11 cellular contexts compared by ENCODE assay signal in the genomic region with DNA sequence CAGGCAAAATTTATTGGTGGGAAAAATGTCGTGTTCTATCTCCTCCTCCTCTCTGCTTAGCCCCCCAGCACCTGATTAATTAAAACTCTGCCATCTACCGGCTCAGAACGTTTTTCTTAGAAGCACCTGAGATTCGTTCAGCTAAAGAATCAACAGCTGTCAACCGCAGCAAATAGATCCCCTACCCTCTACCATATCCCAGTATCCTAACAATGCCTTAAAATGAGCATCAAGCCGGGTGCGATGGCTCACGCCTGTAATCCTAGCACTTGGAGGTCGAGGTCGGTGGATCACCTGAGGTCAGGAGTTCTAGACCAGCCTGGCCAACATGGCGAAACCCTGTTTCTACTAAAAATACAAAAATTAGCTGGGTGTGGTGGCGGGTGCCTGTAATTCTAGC.
DNase-seq lines count a peak whose midpoint lies in the region; ATAC-seq and TF ChIP-seq lines count a peak whose summit lies in the region.
"Had no signal": no experiment of that assay in that cellular context is flagged by ENCODE, and none has a peak within 500 bp of the region (broad histone marks: within the 10 kb centered on the region; RNA-seq: fewer than 3 reads in every experiment).

No MANE protein-coding gene starts in this region.

- no peaks in the 10 kb centered on the region for H4K20me1 ChIP-seq in H9 (ENCODE audit: control insufficient read depth, insufficient read depth, insufficient read length)
- H4K20me1 ChIP-seq in OCI-LY7 (ENCODE audit: insufficient read depth, low read length) = no peaks in the 10 kb centered on the region

- H3K4me2 ChIP-seq in H9 (ENCODE audit: insufficient read depth, insufficient read length, low read length) = no peak overlapping the region
- H3K4me2 ChIP-seq in OCI-LY7 (ENCODE audit: low read length) = no peak overlapping the region

- H3K36me3 ChIP-seq in left lung (no peaks in the 10 kb centered on the region), OCI-LY7 (ENCODE audit: insufficient read depth, low read length) (no peaks in the 10 kb centered on the region)

- H3K9ac ChIP-seq in H9 (ENCODE audit: extremely low read depth, insufficient read length, low read length) = no peak overlapping the region

- H3K36me3 Mint-ChIP-seq in H9 (ENCODE audit: insufficient read depth in 1 of 3, low read depth in 3 of 3) (peaks cover 0 to 17% (median 6%) of the 10 kb centered on the region in 3 experiments; a peak in 4 of 7 replicates), brain (peaks cover 46% of the 10 kb centered on the region)
- no peaks in the 10 kb centered on the region for H3K36me3 Mint-ChIP-seq in activated CD8-positive, alpha-beta memory T cell treated with anti-CD3 and anti-CD28 coated beads, Interleukin-2, amount 10 ng/mL, durations not matched to agents 7 days and 5 days

- no peak overlapping the region for H4K8ac ChIP-seq in H9 (replicated peaks; ENCODE audit: insufficient read length, low read depth, low read length)

- WGBS in H9 (ENCODE audit: extremely low coverage, insufficient read length, low lambda C conversion rate) = no CpG with 5 or more reads among the region's 12 CpGs

- no peak overlapping the region for H3T11ph ChIP-seq in H9 (ENCODE audit: low read length)

- H3K79me1 ChIP-seq in H9 (ENCODE audit: insufficient read depth, low read depth, low read length, poor library complexity, severe bottlenecking) = no peaks in the 10 kb centered on the region

- no peak overlapping the region for H2AK5ac ChIP-seq in H9 (ENCODE audit: insufficient read length, low read length)

- no peak overlapping the region for H2BK15ac ChIP-seq in H9 (ENCODE audit: low read depth, low read length)

- no peak overlapping the region for H3K23ac ChIP-seq in H9 (ENCODE audit: insufficient read length, low read depth, low read length)

- H4K5ac ChIP-seq in H9 (ENCODE audit: insufficient read length, low read depth, low read length) = no peak overlapping the region

- H4K91ac ChIP-seq in H9 (ENCODE audit: insufficient read length, low read depth, low read length) = no peak overlapping the region

- H3K27ac ChIP-seq in H9 (ENCODE audit: insufficient read length, low read depth, low read length) = no peak overlapping the region
- peak overlapping the region; percentile 57 to 59 for H3K27ac ChIP-seq in left lung
- peak overlapping the region; percentile 60 for H3K27ac ChIP-seq in substantia nigra (ENCODE audit: low read depth, low read length, poor library complexity, severe bottlenecking)
- no peak overlapping the region for H3K27ac ChIP-seq in OCI-LY7 (ENCODE audit: low read depth, low read length, poor library complexity, severe bottlenecking)

- no TSS peak for BruUV-seq in OCI-LY7 (replicated peaks; lab: Mats Ljungman, UMichigan)

- H3K79me2 ChIP-seq in H9 (ENCODE audit: insufficient read depth, low read length) (peaks cover 1% of the 10 kb centered on the region; the same call in 1 of the 2 replicates), OCI-LY7 (ENCODE audit: insufficient read depth, low read depth, low read length) (no peaks in the 10 kb centered on the region)

- no peak overlapping the region for H2BK5ac ChIP-seq in H9 (ENCODE audit: insufficient read length, low read length)

- no peak overlapping the region for H3K4ac ChIP-seq in H9 (ENCODE audit: low read depth, low read length)

- TF ChIP-seq CTCF in H9 (conservative IDR thresholded peaks at IDR 0.05) (peak; percentile 34; the same call in 2 of the 3 replicates), brain (conservative IDR thresholded peaks at IDR 0.05) (no peak), left lung (IDR thresholded peaks at IDR 0.05) (no peak), OCI-LY7 (conservative IDR thresholded peaks at IDR 0.05; ENCODE audit: low read length) (no peak)

- H2AFZ ChIP-seq in H9 (ENCODE audit: low read length) = no peak overlapping the region
- no peak overlapping the region for H2AFZ ChIP-seq in OCI-LY7 (ENCODE audit: low read length)

- H3K23me2 ChIP-seq in H9 (ENCODE audit: insufficient read length, low read depth, low read length, poor library complexity, severe bottlenecking) = no peaks in the 10 kb centered on the region

- H3K9me3 ChIP-seq in H9 (ENCODE audit: control insufficient read depth, low read depth, low read length) (no peaks in the 10 kb centered on the region), left lung (no peaks in the 10 kb centered on the region), OCI-LY7 (ENCODE audit: low read length) (no peaks in the 10 kb centered on the region)

- POLR2A ChIA-PET in OCI-LY7 (lab: Charles Lee) = interaction anchor here (0.6 kb wide), 1 partner anchor 23 kb away, joined by 4 read pairs; no protein-coding TSS in a partner anchor

- H3K27ac Mint-ChIP-seq in H9 (peak overlapping the region in 1 of 3 experiments; percentile 33; a peak in 1 of 7 replicates), brain (peak overlapping the region in 4 of 5 experiments; percentile 21 to 95 (median 68))
- H3K27ac Mint-ChIP-seq in activated CD8-positive, alpha-beta memory T cell treated with anti-CD3 and anti-CD28 coated beads, Interleukin-2, amount 10 ng/mL, durations not matched to agents 7 days and 5 days = no peak overlapping the region

- H3K4me1 ChIP-seq in H9 (ENCODE audit: insufficient read depth, low read length) (peaks cover 6% of the 10 kb centered on the region; the same call in 1 of the 2 replicates), left lung (peaks cover 0 to 42% of the 10 kb centered on the region in 2 donors), OCI-LY7 (ENCODE audit: insufficient read depth, low read length, poor library complexity, severe bottlenecking) (no peaks in the 10 kb centered on the region)

- H3K4me3 ChIP-seq in left lung (no peak overlapping the region), OCI-LY7 (ENCODE audit: low read depth, low read length, poor library complexity, severe bottlenecking) (no peak overlapping the region)

- H3K56ac ChIP-seq in H9 (ENCODE audit: insufficient read length, low read depth, low read length) = no peak overlapping the region

- no peak overlapping the region for H2BK12ac ChIP-seq in H9 (ENCODE audit: insufficient read length, low read depth, low read length)

- H3K4me1 Mint-ChIP-seq in H9 (peaks cover 50 to 53% of the 10 kb centered on the region in 2 experiments), brain (peaks cover 35% of the 10 kb centered on the region)
- peaks cover 6% of the 10 kb centered on the region for H3K4me1 Mint-ChIP-seq in activated CD8-positive, alpha-beta memory T cell treated with anti-CD3 and anti-CD28 coated beads, Interleukin-2, amount 10 ng/mL, durations not matched to agents 7 days and 5 days

- H3K18ac ChIP-seq in H9 (ENCODE audit: insufficient read length, low read depth, low read length) = no peak overlapping the region

- H3K9me2 ChIP-seq in OCI-LY7 (ENCODE audit: insufficient read depth, low read length) = no peaks in the 10 kb centered on the region

- H2BK20ac ChIP-seq in H9 (ENCODE audit: low read depth, low read length, poor library complexity, severe bottlenecking) = no peak overlapping the region

- DNase-seq in H9 (no peak), left lung (no peak), substantia nigra (lab: John Stamatoyannopoulos, UW) (no peak), GM19238 (ENCODE audit: insufficient read length, low spot score) (no peak), OCI-LY7 (ENCODE audit: low spot score) (no peak), NCI-H526 (lab: John Stamatoyannopoulos, UW) (no peak)
- no peak for DNase-seq in activated CD8-positive, alpha-beta memory T cell treated with anti-CD3 and anti-CD28 coated beads, Interleukin-2, amount 10 ng/mL, durations not matched to agents 7 days and 5 days
- DNase-seq: activated naive CD4-positive, alpha-beta T cell treated with Interleukin-2 at 50 U/mL for 16 hours; EL; HCEC 1CT had no signal

- H2BK120ac ChIP-seq in H9 (ENCODE audit: low read depth, low read length, poor library complexity, severe bottlenecking) = no peak overlapping the region

- H3K9me3 Mint-ChIP-seq in H9 = peaks cover 10 to 12% of the 10 kb centered on the region in 2 experiments
- peaks cover 22 to 33% (median 28%) of the 10 kb centered on the region in 5 experiments for H3K9me3 Mint-ChIP-seq in brain
- H3K9me3 Mint-ChIP-seq in activated CD8-positive, alpha-beta memory T cell treated with anti-CD3 and anti-CD28 coated beads, Interleukin-2, amount 10 ng/mL, durations not matched to agents 7 days and 5 days (ENCODE audit: low read depth) = no peaks in the 10 kb centered on the region

- no peaks in the 10 kb centered on the region for H3K27me3 ChIP-seq in H9 (ENCODE audit: insufficient read depth, low read length)
- H3K27me3 ChIP-seq in left lung = no peaks in the 10 kb centered on the region

- H3K27me3 Mint-ChIP-seq in H9 (ENCODE audit: low read depth) = no peaks in the 10 kb centered on the region
- peaks cover 4% of the 10 kb centered on the region for H3K27me3 Mint-ChIP-seq in brain
- peaks cover 21% of the 10 kb centered on the region for H3K27me3 Mint-ChIP-seq in activated CD8-positive, alpha-beta memory T cell treated with anti-CD3 and anti-CD28 coated beads, Interleukin-2, amount 10 ng/mL, durations not matched to agents 7 days and 5 days

- CTCF ChIA-PET in OCI-LY7 (lab: Charles Lee; ENCODE audit: unreplicated experiment) = no interaction called here
- CTCF ChIA-PET in activated CD8-positive, alpha-beta memory T cell treated with anti-CD3 and anti-CD28 coated beads, Interleukin-2, amount 10 ng/mL, durations not matched to agents 7 days and 5 days (lab: Charles Lee) = no interaction called here

- H3K14ac ChIP-seq in H9 (ENCODE audit: insufficient read depth, low read length) = no peak overlapping the region

- intact Hi-C loops in left lung (cut with DNase I) = no loop called here
- intact Hi-C loops in OCI-LY7 (cut with micrococcal nuclease; ENCODE audit: unreplicated experiment) = no loop called here

- H3K4me3 Mint-ChIP-seq in H9 = no peak overlapping the region
- no peak overlapping the region for H3K4me3 Mint-ChIP-seq in brain
- H3K4me3 Mint-ChIP-seq in activated CD8-positive, alpha-beta memory T cell treated with anti-CD3 and anti-CD28 coated beads, Interleukin-2, amount 10 ng/mL, durations not matched to agents 7 days and 5 days = no peak overlapping the region

- no peak for ATAC-seq in left lung
- no peak for ATAC-seq in activated CD8-positive, alpha-beta memory T cell treated with anti-CD3 and anti-CD28 coated beads, Interleukin-2, amount 10 ng/mL, durations not matched to agents 7 days and 5 days

Comparison
In these comparisons a context has a peak if more than half of its experiments do, and no peak if none do; other contexts are left out.
1. H3K27ac ChIP-seq: peak in left lung (2 of 2) and substantia nigra (single experiment); none in H9 (single experiment) and OCI-LY7 (single experiment).